24 cellular contexts compared by ENCODE assay signal in genomic region chr6:151551223-151551857, GRCh38.
DNase-seq lines count a peak whose midpoint lies in the region; ATAC-seq and TF ChIP-seq lines count a peak whose summit lies in the region.
"Had no signal": no experiment of that assay in that cellular context is flagged by ENCODE, and none has a peak within 500 bp of the region (broad histone marks: within the 10 kb centered on the region; RNA-seq: fewer than 3 reads in every experiment).

No MANE protein-coding gene starts in this region.

- no peak overlapping the region for H3K4me3 Mint-ChIP-seq in dendritic cell treated with granulocyte-macrophage colony-stimulating factor and Interleukin-4, amounts not matched to agents 40 ng/mL and 50 ng/mL, for 4 days
- H3K4me3 Mint-ChIP-seq: activated T-cell treated with anti-CD3 and anti-CD28 coated beads, Interleukin-2, amount 50 U/mL, for 4 hours; HFFc6; type B pancreatic cell had no signal

- TF ChIP-seq CTCF in NB4 (IDR thresholded peaks at IDR 0.05; ENCODE audit: low read depth, low read length): no peak

- ATAC-seq in HG03457 (IDR thresholded peaks at IDR 0.05; ENCODE audit: unreplicated experiment): peak; percentile 61
- no peak for ATAC-seq in GM21717 (IDR thresholded peaks at IDR 0.05; ENCODE audit: unreplicated experiment)
- ATAC-seq: activated T-cell treated with anti-CD3 and anti-CD28 coated beads, Interleukin-2, amount 50 U/mL, for 4 hours; esophagus mucosa; foreskin keratinocyte; left cardiac atrium; psoas muscle had no signal

- peaks cover 16% of the 10 kb centered on the region for H3K9me3 Mint-ChIP-seq in dendritic cell treated with granulocyte-macrophage colony-stimulating factor and Interleukin-4, amounts not matched to agents 40 ng/mL and 50 ng/mL, for 4 days

- H3K4me3 ChIP-seq in NB4 (ENCODE audit: low read depth, low read length): no peak overlapping the region
- H3K4me3 ChIP-seq: psoas muscle, SJCRH30 had no signal

- peak overlapping the region; percentile 95 for H3K27ac Mint-ChIP-seq in dendritic cell treated with granulocyte-macrophage colony-stimulating factor and Interleukin-4, amounts not matched to agents 40 ng/mL and 50 ng/mL, for 4 days
- H3K27ac Mint-ChIP-seq: HFFc6, type B pancreatic cell had no signal

- intact Hi-C loops in dendritic cell treated with granulocyte-macrophage colony-stimulating factor and Interleukin-4, amounts not matched to agents 40 ng/mL and 50 ng/mL, for 4 days (cut with micrococcal nuclease): loop anchor here (5.0 kb wide), 2 partner anchors 39 to 69 kb away; no protein-coding TSS in a partner anchor

- DNase-seq in GDM1 (lab: John Stamatoyannopoulos, UW): peak; percentile 18
- DNase-seq in NB4 (ENCODE audit: low read depth): peak; percentile 13
- DNase-seq in NCI-H524 treated with DMSO at 0.1 percent for 48 hours (lab: John Stamatoyannopoulos, UW): no peak
- no peak for DNase-seq in NCI-H748 (lab: John Stamatoyannopoulos, UW; ENCODE audit: unreplicated experiment)
- DNase-seq in NCI-H2171 treated with DMSO at 0.1 percent for 48 hours (lab: John Stamatoyannopoulos, UW): no peak
- DNase-seq: activated CD4-positive, alpha-beta T cell treated with anti-CD3 and anti-CD28 coated beads for 4 hours; activated CD8-positive, alpha-beta memory T cell treated with anti-CD3 and anti-CD28 coated beads for 24 hours; activated naive CD4-positive, alpha-beta T cell; activated T-cell treated with anti-CD3 and anti-CD28 coated beads, Interleukin-2, amount 50 U/mL, for 4 hours; amniotic stem cell; BE2C; DMS53; foreskin keratinocyte; HFFc6; left cardiac atrium; NCI-H2081; NCI-H446; psoas muscle; SJCRH30 had no signal

- TF ChIP-seq POLR2A in NB4 (IDR thresholded peaks at IDR 0.05; ENCODE audit: extremely low read depth, insufficient read length): no peak

- H3K4me1 Mint-ChIP-seq in dendritic cell treated with granulocyte-macrophage colony-stimulating factor and Interleukin-4, amounts not matched to agents 40 ng/mL and 50 ng/mL, for 4 days (ENCODE audit: low read depth): peaks cover 32% of the 10 kb centered on the region

- H3K27me3 Mint-ChIP-seq in dendritic cell treated with granulocyte-macrophage colony-stimulating factor and Interleukin-4, amounts not matched to agents 40 ng/mL and 50 ng/mL, for 4 days: no peaks in the 10 kb centered on the region
- H3K27me3 Mint-ChIP-seq: type B pancreatic cell had no signal

- peaks cover 54% of the 10 kb centered on the region for H3K36me3 Mint-ChIP-seq in dendritic cell treated with granulocyte-macrophage colony-stimulating factor and Interleukin-4, amounts not matched to agents 40 ng/mL and 50 ng/mL, for 4 days (ENCODE audit: low read depth)
- H3K36me3 Mint-ChIP-seq: type B pancreatic cell had no signal

Comparison
In these comparisons a context has a peak if more than half of its experiments do, and no peak if none do; other contexts are left out.
1. DNase-seq: peak in GDM1 (single experiment) and NB4 (single experiment); none in NCI-H524 treated with DMSO at 0.1 percent for 48 hours (single experiment), NCI-H748 (single experiment) and NCI-H2171 treated with DMSO at 0.1 percent for 48 hours (single experiment).